8 cellular contexts compared by ENCODE assay signal in the genomic region with DNA sequence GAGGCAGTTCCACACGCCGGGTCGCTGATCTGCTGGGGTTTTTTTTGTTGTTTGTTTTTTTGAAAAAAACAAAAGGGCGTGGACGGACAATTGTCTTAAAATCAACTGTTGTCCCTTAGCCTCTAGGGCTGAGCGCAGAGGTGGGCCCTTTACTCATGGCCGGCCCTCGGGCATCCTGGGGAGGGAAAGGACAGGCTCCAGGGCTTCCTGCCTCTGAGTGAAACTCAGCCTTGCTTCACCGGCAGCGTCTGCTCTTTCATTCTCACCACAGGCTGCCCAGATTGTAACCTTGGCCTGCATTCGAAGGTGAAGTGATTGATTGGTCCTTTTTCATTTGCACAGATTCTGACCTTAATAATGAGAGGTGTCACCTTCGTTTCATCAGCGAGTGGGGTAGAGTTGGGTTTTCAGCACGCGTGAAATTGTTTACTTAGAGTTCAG. TPM values are rescaled to one million over a fixed set of nuclear protein-coding genes. Genes with fewer than 3 reads are reported as not detected.
A peak's percentile ranks its signal among the peaks of the same experiment; 100 is the strongest.
DNase-seq lines count a peak whose midpoint lies in the region; ATAC-seq, FAIRE-seq and TF ChIP-seq lines count a peak whose summit lies in the region.

No MANE protein-coding gene starts in this region.

- intact Hi-C loops in HepG2 (cut with micrococcal nuclease; ENCODE audit: unreplicated experiment), result loop anchor here (5.0 kb wide), 1 partner anchor 48 kb away; no protein-coding TSS in a partner anchor

- peaks cover 50% of the 10 kb centered on the region for H3K79me2 ChIP-seq in HepG2 (ENCODE audit: insufficient read depth, low read length)

- H3K9me3 ChIP-seq in T-helper 17 cell (ENCODE audit: control insufficient read depth, low read length, poor library complexity, severe bottlenecking) (no peaks in the 10 kb centered on the region), HepG2 (ENCODE audit: low read length) (no peaks in the 10 kb centered on the region)

- H3K9me3 Mint-ChIP-seq in central memory CD8-positive, alpha-beta T cell, result no peaks in the 10 kb centered on the region

- peak overlapping the region; percentile 93 to 99 (median 97) for H3K4me3 ChIP-seq in HepG2 (replicated peaks in 1 of 3; ENCODE audit: insufficient read depth in 1 of 3, low read depth in 2 of 3, low read length in 3 of 3)

- TF ChIP-seq CTCF in HepG2 (CRISPR knock-in tag; IDR thresholded peaks at IDR 0.05), result 0 out of 2 replicates have a peak, but pooled peaks have one; percentile 14

- WGBS in HepG2 (ENCODE audit: low lambda C conversion rate), result 1% methylated on average over 15 of the region's 15 CpGs

- TF ChIP-seq RAD21 in HepG2 (CRISPR knock-in tag; IDR thresholded peaks at IDR 0.05), result no peak

- H3K27me3 ChIP-seq in HepG2 (ENCODE audit: control insufficient read depth in 1 of 2, insufficient read depth in 2 of 2, low read length in 2 of 2), result no peaks in the 10 kb centered on the region; a peak in 1 of 5 replicates

- H3K27ac ChIP-seq in HepG2 (ENCODE audit: extremely low read length, insufficient read depth, low read length), result peak overlapping the region; percentile 90

- peaks cover 19% of the 10 kb centered on the region for H3K4me1 Mint-ChIP-seq in T-helper 17 cell
- H3K4me1 Mint-ChIP-seq in central memory CD8-positive, alpha-beta T cell, result peaks cover 47% of the 10 kb centered on the region

- CTCF ChIA-PET in HepG2 (lab: Yijun Ruan, JAX; ENCODE audit: low intra/inter-chr PET ratio, low total read pairs), result interaction anchor here (1.2 kb wide), 1 partner anchor 481 kb away, joined by 4 read pairs; no protein-coding TSS in a partner anchor

- peak overlapping the region; percentile 95 for H3K4me3 Mint-ChIP-seq in T-helper 17 cell
- H3K4me3 Mint-ChIP-seq in central memory CD8-positive, alpha-beta T cell, result peak overlapping the region; percentile 96

- POLR2A ChIA-PET in HepG2 (lab: Yijun Ruan, JAX), result interaction anchor here (0.6 to 1.2 kb wide), 3 partner anchors 13 to 82 kb away, joined by 3 to 4 read pairs (median 3); no protein-coding TSS in a partner anchor

- no peaks in the 10 kb centered on the region for H3K27me3 Mint-ChIP-seq in T-helper 17 cell
- no peaks in the 10 kb centered on the region for H3K27me3 Mint-ChIP-seq in central memory CD8-positive, alpha-beta T cell

- peak; percentile 11 for DNase-seq in NCI-H2107 treated with DMSO at 0.1 percent for 48 hours (lab: John Stamatoyannopoulos, UW; ENCODE audit: unreplicated experiment)
- DNase-seq in NCI-H2107 (lab: John Stamatoyannopoulos, UW), result no peak
- DNase-seq in HuH-7.5 (ENCODE audit: low spot score), result peak; percentile 35
- DNase-seq in T-helper 17 cell, result peak in 2 of 3 donors; percentile 11 to 15
- DNase-seq in central memory CD8-positive, alpha-beta T cell (ENCODE audit: low spot score in 2 of 2), result peak; percentile 27 to 35
- peak; percentile 50 for DNase-seq in HepG2 (ENCODE audit: low spot score)
- peak; percentile 18 to 32 for DNase-seq in stimulated activated CD4-positive, alpha-beta T cell treated with anti-CD3 and anti-CD28 coated beads, Interleukin-4, amount 100 ng/mL, for 4 hours

- H4K20me1 ChIP-seq in HepG2 (ENCODE audit: insufficient read depth, low read length), result peaks cover 9% of the 10 kb centered on the region; the same call in 1 of the 2 replicates

- H3K4me2 ChIP-seq in HepG2 (ENCODE audit: low read depth, low read length), result peak overlapping the region; percentile 86

- no peak for FAIRE-seq in HepG2 (lab: Jason Lieb, UNC)

- peaks cover 43% of the 10 kb centered on the region for H3K4me1 ChIP-seq in HepG2 (ENCODE audit: insufficient read depth, low read length)

- H3K27ac Mint-ChIP-seq in T-helper 17 cell, result peak overlapping the region; percentile 97
- peak overlapping the region; percentile 96 for H3K27ac Mint-ChIP-seq in central memory CD8-positive, alpha-beta T cell (ENCODE audit: low read depth)

- H3K36me3 Mint-ChIP-seq in T-helper 17 cell (ENCODE audit: low read depth), result no peaks in the 10 kb centered on the region
- H3K36me3 Mint-ChIP-seq in central memory CD8-positive, alpha-beta T cell (ENCODE audit: insufficient read depth), result peaks cover 6% of the 10 kb centered on the region

- ATAC-seq in GM21619 (IDR thresholded peaks at IDR 0.05; ENCODE audit: unreplicated experiment) (peak; percentile 35), T-helper 17 cell (peak; percentile 16), HepG2 (peak; percentile 28)
- ATAC-seq in central memory CD8-positive, alpha-beta T cell (replicated peaks; ENCODE audit: extremely low read depth, poor library complexity, severe bottlenecking), result peak; percentile 16

- TSS peak; percentile 62 for BruUV-seq in HepG2 (replicated peaks; lab: Mats Ljungman, UMichigan)

- in situ Hi-C loops in HepG2 (cut with HindIII; ENCODE audit: extremely low pct_ligation_motif_present, low pct_unique_long_range_greater_than_20kb), result no loop called here

- TF ChIP-seq POLR2A in HepG2 (IDR thresholded peaks at IDR 0.05; ENCODE audit: insufficient read depth in 1 of 2, low read depth in 2 of 2, low read length in 2 of 2), result peak in 1 of 2 experiments; percentile 50; a peak in 1 of 4 replicates

- peak overlapping the region; percentile 29 for H2AFZ ChIP-seq in HepG2 (ENCODE audit: low read length)

- no peak for TF ChIP-seq EP300 in HepG2 (IDR thresholded peaks at IDR 0.05; ENCODE audit: low read depth in 2 of 2, low read length in 2 of 2)
- no peak for TF ChIP-seq EP300 in HepG2 (CRISPR knock-in tag; IDR thresholded peaks at IDR 0.05; ENCODE audit: borderline replicate concordance)

- no peaks in the 10 kb centered on the region for H3K36me3 ChIP-seq in HepG2 (replicated peaks in 1 of 2; ENCODE audit: control insufficient read depth in 1 of 2, insufficient read depth in 2 of 2, low read length in 2 of 2)

- H3K9ac ChIP-seq in HepG2 (ENCODE audit: insufficient read depth, low read depth, low read length), result peak overlapping the region; percentile 85

RNA-seq across cellular contexts. Expression of a gene that starts 0.8 kb away (rescaled TPM):
- total RNA-seq in T-helper 17 cell (10 to 100 TPM in 1 of 2 donors, 1 to 10 TPM in 1; 7.5 to 10.1 TPM), HepG2 (2016; rRNA removed; fragmentation: Illumina TruSeq; extraction: Trizol) (9.5 and 10.2 TPM in 2 replicates)
- total RNA-seq in HepG2 (2016; cell fraction: cytosol; rRNA removed; fragmentation: Illumina TruSeq; extraction: Trizol; ENCODE audit: low read depth), result 7.2 and 7.8 TPM in 2 replicates
- total RNA-seq in HepG2 (2016; cell fraction: insoluble cytoplasmic fraction; rRNA removed; fragmentation: Illumina TruSeq; extraction: Trizol), result 8.5 and 9.8 TPM in 2 replicates
- total RNA-seq in HepG2 (2016; cell fraction: membrane; rRNA removed; fragmentation: Illumina TruSeq; extraction: Trizol), result 10.2 and 12.9 TPM in 2 replicates
- 12.8 and 14.5 TPM in 2 replicates for total RNA-seq in HepG2 (2016; cell fraction: nucleus; rRNA removed; fragmentation: Illumina TruSeq; extraction: Trizol)
- polyA plus RNA-seq in HepG2 (2011; rRNA removed), result 2.5 and 2.7 TPM in 2 replicates
- 1.2 and 1.9 TPM in 2 replicates for polyA plus RNA-seq in HepG2 (2011; cell fraction: cytosol; rRNA removed)
- 1.6 and 2.3 TPM in 2 replicates for polyA plus RNA-seq in HepG2 (2011; cell fraction: nucleus; rRNA removed)
- polyA plus RNA-seq in HepG2 (2012), result 6.0 and 6.5 TPM in 2 replicates
- polyA plus RNA-seq in HepG2 (2016; cell fraction: cytosol; fragmentation: Illumina TruSeq; extraction: Trizol; ENCODE audit: low read depth), result 11.0 and 14.0 TPM in 2 replicates
- 10.4 and 11.8 TPM in 2 replicates for polyA plus RNA-seq in HepG2 (2016; cell fraction: insoluble cytoplasmic fraction; fragmentation: Illumina TruSeq; extraction: Trizol; ENCODE audit: low read depth)
- 13.1 and 14.3 TPM in 2 replicates for polyA plus RNA-seq in HepG2 (2016; cell fraction: membrane; fragmentation: Illumina TruSeq; extraction: Trizol; ENCODE audit: low read depth)
- polyA plus RNA-seq in HepG2 (2016; cell fraction: nucleus; fragmentation: Illumina TruSeq; extraction: Trizol; ENCODE audit: insufficient read depth, low read depth), result 15.6 and 18.1 TPM in 2 replicates
- polyA minus RNA-seq in HepG2 (2011; rRNA and poly(A)+ RNA removed; ENCODE audit: low replicate concordance), result 1.7 and 2.9 TPM in 2 replicates
- 2.0 and 5.2 TPM in 2 replicates for polyA minus RNA-seq in HepG2 (2011; cell fraction: cytosol; rRNA and poly(A)+ RNA removed)
- polyA minus RNA-seq in HepG2 (2011; cell fraction: nucleus; rRNA and poly(A)+ RNA removed), result 10.0 and 11.2 TPM in 2 replicates

RNA-seq across cellular contexts. Expression of a gene that starts 17.1 kb away (rescaled TPM):
- total RNA-seq in T-helper 17 cell (not detected), HepG2 (2016; rRNA removed; fragmentation: Illumina TruSeq; extraction: Trizol) (not detected in 2 replicates)
- not detected in 2 replicates for total RNA-seq in HepG2 (2016; cell fraction: cytosol; rRNA removed; fragmentation: Illumina TruSeq; extraction: Trizol; ENCODE audit: low read depth)
- not detected in 2 replicates for total RNA-seq in HepG2 (2016; cell fraction: insoluble cytoplasmic fraction; rRNA removed; fragmentation: Illumina TruSeq; extraction: Trizol)
- total RNA-seq in HepG2 (2016; cell fraction: membrane; rRNA removed; fragmentation: Illumina TruSeq; extraction: Trizol), result not detected in 2 replicates
- not detected in 2 replicates for total RNA-seq in HepG2 (2016; cell fraction: nucleus; rRNA removed; fragmentation: Illumina TruSeq; extraction: Trizol)
- not detected in 2 replicates for polyA plus RNA-seq in HepG2 (2011; rRNA removed)
- polyA plus RNA-seq in HepG2 (2011; cell fraction: cytosol; rRNA removed), result not detected in 2 replicates
- polyA plus RNA-seq in HepG2 (2011; cell fraction: nucleus; rRNA removed), result not detected in 2 replicates
- polyA plus RNA-seq in HepG2 (2012), result 0.07 TPM in 1 of 2 replicates, not detected in the other
- not detected in 2 replicates for polyA plus RNA-seq in HepG2 (2016; cell fraction: cytosol; fragmentation: Illumina TruSeq; extraction: Trizol; ENCODE audit: low read depth)
- polyA plus RNA-seq in HepG2 (2016; cell fraction: insoluble cytoplasmic fraction; fragmentation: Illumina TruSeq; extraction: Trizol; ENCODE audit: low read depth), result not detected in 2 replicates
- polyA plus RNA-seq in HepG2 (2016; cell fraction: membrane; fragmentation: Illumina TruSeq; extraction: Trizol; ENCODE audit: low read depth), result not detected in 2 replicates
- not detected in 2 replicates for polyA plus RNA-seq in HepG2 (2016; cell fraction: nucleus; fragmentation: Illumina TruSeq; extraction: Trizol; ENCODE audit: insufficient read depth, low read depth)
- not detected in 2 replicates for polyA minus RNA-seq in HepG2 (2011; rRNA and poly(A)+ RNA removed; ENCODE audit: low replicate concordance)
- polyA minus RNA-seq in HepG2 (2011; cell fraction: cytosol; rRNA and poly(A)+ RNA removed), result not detected in 2 replicates
- polyA minus RNA-seq in HepG2 (2011; cell fraction: nucleus; rRNA and poly(A)+ RNA removed), result not detected in 2 replicates

RNA-seq across cellular contexts. Expression of a gene that starts 50.3 kb away (rescaled TPM):
- total RNA-seq in T-helper 17 cell (not detected), HepG2 (2016; rRNA removed; fragmentation: Illumina TruSeq; extraction: Trizol) (60.1 and 65.4 TPM in 2 replicates)
- 16.2 and 17.4 TPM in 2 replicates for total RNA-seq in HepG2 (2016; cell fraction: cytosol; rRNA removed; fragmentation: Illumina TruSeq; extraction: Trizol; ENCODE audit: low read depth)
- total RNA-seq in HepG2 (2016; cell fraction: insoluble cytoplasmic fraction; rRNA removed; fragmentation: Illumina TruSeq; extraction: Trizol), result 56.0 and 65.6 TPM in 2 replicates
- 63.8 and 70.3 TPM in 2 replicates for total RNA-seq in HepG2 (2016; cell fraction: membrane; rRNA removed; fragmentation: Illumina TruSeq; extraction: Trizol)
- total RNA-seq in HepG2 (2016; cell fraction: nucleus; rRNA removed; fragmentation: Illumina TruSeq; extraction: Trizol), result 58.7 and 63.1 TPM in 2 replicates
- 32.1 and 43.6 TPM in 2 replicates for polyA plus RNA-seq in HepG2 (2011; rRNA removed)
- 20.8 and 31.9 TPM in 2 replicates for polyA plus RNA-seq in HepG2 (2011; cell fraction: cytosol; rRNA removed)
- 13.8 and 15.2 TPM in 2 replicates for polyA plus RNA-seq in HepG2 (2011; cell fraction: nucleus; rRNA removed)
- polyA plus RNA-seq in HepG2 (2012), result 48.1 and 62.3 TPM in 2 replicates
- 17.6 and 20.3 TPM in 2 replicates for polyA plus RNA-seq in HepG2 (2016; cell fraction: cytosol; fragmentation: Illumina TruSeq; extraction: Trizol; ENCODE audit: low read depth)
- polyA plus RNA-seq in HepG2 (2016; cell fraction: insoluble cytoplasmic fraction; fragmentation: Illumina TruSeq; extraction: Trizol; ENCODE audit: low read depth), result 68.4 and 70.1 TPM in 2 replicates
- polyA plus RNA-seq in HepG2 (2016; cell fraction: membrane; fragmentation: Illumina TruSeq; extraction: Trizol; ENCODE audit: low read depth), result 54.8 and 56.6 TPM in 2 replicates
- 89.1 and 92.2 TPM in 2 replicates for polyA plus RNA-seq in HepG2 (2016; cell fraction: nucleus; fragmentation: Illumina TruSeq; extraction: Trizol; ENCODE audit: insufficient read depth, low read depth)
- polyA minus RNA-seq in HepG2 (2011; rRNA and poly(A)+ RNA removed; ENCODE audit: low replicate concordance), result 43.3 TPM in 1 of 2 replicates, not detected in the other
- 26.2 and 28.8 TPM in 2 replicates for polyA minus RNA-seq in HepG2 (2011; cell fraction: cytosol; rRNA and poly(A)+ RNA removed)
- 17.1 and 19.9 TPM in 2 replicates for polyA minus RNA-seq in HepG2 (2011; cell fraction: nucleus; rRNA and poly(A)+ RNA removed)

Comparison
In these comparisons a context has a peak if more than half of its experiments do, and no peak if none do; other contexts are left out.
1. RNA of a gene that starts 50.3 kb away (total RNA-seq): 16.2 to 70.3 TPM in HepG2; not detected in T-helper 17 cell; every median in the first group is over 10 times any median in the second.
2. Peak in every context shown above with its lines, with median percentiles within 50 percentile points of each other: ATAC-seq.